ENCODE assay signal across 13 cellular contexts in the genomic region with DNA sequence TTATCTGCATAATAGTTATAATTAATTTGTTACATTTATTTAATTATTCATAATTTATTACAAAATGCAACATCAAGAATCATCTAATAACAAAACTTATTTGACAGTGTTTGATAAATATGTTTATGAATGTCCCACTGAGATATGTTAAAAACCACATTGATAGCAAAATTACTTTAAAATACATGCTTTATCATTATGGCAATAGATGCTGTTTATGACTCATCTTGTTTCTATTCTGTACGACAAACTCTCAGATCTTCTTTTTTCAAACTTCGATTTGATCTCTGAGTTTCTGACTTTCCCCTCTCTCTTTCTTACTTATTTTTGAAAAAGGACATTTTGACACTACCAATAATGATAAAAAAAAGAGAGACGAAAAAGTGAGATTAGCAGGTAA. TPM values are rescaled to one million over a fixed set of nuclear protein-coding genes. Genes with fewer than 3 reads are reported as not detected.
A peak's percentile ranks its signal among the peaks of the same experiment; 100 is the strongest.
DNase-seq lines count a peak whose midpoint lies in the region; ATAC-seq and TF ChIP-seq lines count a peak whose summit lies in the region.
"Had no signal": no experiment of that assay in that cellular context is flagged by ENCODE, and none has a peak within 500 bp of the region (broad histone marks: within the 10 kb centered on the region; RNA-seq: fewer than 3 reads in every experiment).

No MANE protein-coding gene starts in this region.

- peaks cover 41% of the 10 kb centered on the region for H3K4me1 ChIP-seq in OCI-LY3 (ENCODE audit: low read length)

- H3K4me2 ChIP-seq in OCI-LY3 (ENCODE audit: low read length): peak overlapping the region; percentile 63

- no peak overlapping the region for H2AFZ ChIP-seq in OCI-LY3 (ENCODE audit: low read depth, low read length)

- in situ Hi-C loops in G401 (cut with HindIII; ENCODE audit: low sequenced_read_pairs): no loop called here

- peaks cover 31% of the 10 kb centered on the region for H3K36me3 ChIP-seq in OCI-LY3 (replicated peaks; ENCODE audit: low read depth, low read length)

- peak overlapping the region; percentile 65 for H3K9ac ChIP-seq in OCI-LY3 (ENCODE audit: low read length)

- H3K4me3 ChIP-seq in OCI-LY3 (ENCODE audit: low read length): peak overlapping the region; percentile 59

- no peak for TF ChIP-seq CTCF in OCI-LY3 (IDR thresholded peaks at IDR 0.05; ENCODE audit: low read depth, low read length)

- H4K20me1 ChIP-seq in OCI-LY3 (ENCODE audit: insufficient read depth, low read length): no peaks in the 10 kb centered on the region

- DNase-seq in medulla oblongata (ENCODE audit: extremely low spot score) (no peak), G401 (ENCODE audit: low spot score) (no peak), NCI-H748 (lab: John Stamatoyannopoulos, UW; ENCODE audit: unreplicated experiment) (no peak)
- DNase-seq: activated T-cell treated with anti-CD3 and anti-CD28 coated beads, Interleukin-2, amount 50 U/mL, for 72 hours; NCI-H2029 treated with DMSO at 0.1 percent for 48 hours; Right ventricle myocardium superior; stimulated activated naive CD8-positive, alpha-beta T cell treated with anti-CD3 and anti-CD28 coated beads, Interleukin-15, Interleukin-2, amounts not matched to agents 100 U/mL and 50 U/mL, for 24 hours had no signal

- H3K27me3 ChIP-seq in OCI-LY3 (ENCODE audit: low read depth, low read length): no peaks in the 10 kb centered on the region

- peaks cover 30% of the 10 kb centered on the region for H3K9me3 ChIP-seq in OCI-LY3 (ENCODE audit: insufficient read depth, low read length)

- no peaks in the 10 kb centered on the region for H3K79me2 ChIP-seq in OCI-LY3 (ENCODE audit: low read length)

- H3K27ac ChIP-seq in OCI-LY3 (ENCODE audit: low read length): peak overlapping the region; percentile 92
- H3K27ac ChIP-seq: VCaP had no signal

- ATAC-seq in GM18519 (IDR thresholded peaks at IDR 0.05; ENCODE audit: low FRiP score, unreplicated experiment): peak; percentile 62
- ATAC-seq in GM21390 (IDR thresholded peaks at IDR 0.05; ENCODE audit: unreplicated experiment): peak; percentile 64
- peak; percentile 42 for ATAC-seq in HG03060 (IDR thresholded peaks at IDR 0.05; ENCODE audit: low read depth, unreplicated experiment)
- ATAC-seq in SK-N-SH treated with all-trans-retinoic acid at 6 μM for 48 hours: no peak
- ATAC-seq: stimulated activated naive CD8-positive, alpha-beta T cell treated with anti-CD3 and anti-CD28 coated beads, Interleukin-15, Interleukin-2, amounts not matched to agents 100 U/mL and 50 U/mL, for 24 hours had no signal

TF ChIP-seq in SK-N-SH treated with all-trans-retinoic acid at 6 μM for 48 hours, 23 proteins besides CTCF, POLR2A, EP300 and RAD21 (continues in another document):
- no peak for TF ChIP-seq ZC3H10 (CRISPR knock-in tag; IDR thresholded peaks at IDR 0.05)
- TF ChIP-seq ESRRG (CRISPR knock-in tag; IDR thresholded peaks at IDR 0.05): no peak
- no peak for TF ChIP-seq CSDC2 (CRISPR knock-in tag; IDR thresholded peaks at IDR 0.05)
- no peak for TF ChIP-seq ZFP30 (CRISPR knock-in tag; IDR thresholded peaks at IDR 0.05)
- no peak for TF ChIP-seq TOX (CRISPR knock-in tag; IDR thresholded peaks at IDR 0.05; ENCODE audit: borderline replicate concordance)
- no peak for TF ChIP-seq ARNTL (CRISPR knock-in tag; IDR thresholded peaks at IDR 0.05; ENCODE audit: borderline replicate concordance, low read depth)
- TF ChIP-seq BACH2 (CRISPR knock-in tag; IDR thresholded peaks at IDR 0.05; ENCODE audit: borderline replicate concordance): no peak
- no peak for TF ChIP-seq OSR1 (CRISPR knock-in tag; IDR thresholded peaks at IDR 0.05)
- no peak for TF ChIP-seq GLIS3 (CRISPR knock-in tag; IDR thresholded peaks at IDR 0.05)
- TF ChIP-seq PPARA (CRISPR knock-in tag; IDR thresholded peaks at IDR 0.05; ENCODE audit: borderline replicate concordance): no peak
- TF ChIP-seq, protein P1, sequence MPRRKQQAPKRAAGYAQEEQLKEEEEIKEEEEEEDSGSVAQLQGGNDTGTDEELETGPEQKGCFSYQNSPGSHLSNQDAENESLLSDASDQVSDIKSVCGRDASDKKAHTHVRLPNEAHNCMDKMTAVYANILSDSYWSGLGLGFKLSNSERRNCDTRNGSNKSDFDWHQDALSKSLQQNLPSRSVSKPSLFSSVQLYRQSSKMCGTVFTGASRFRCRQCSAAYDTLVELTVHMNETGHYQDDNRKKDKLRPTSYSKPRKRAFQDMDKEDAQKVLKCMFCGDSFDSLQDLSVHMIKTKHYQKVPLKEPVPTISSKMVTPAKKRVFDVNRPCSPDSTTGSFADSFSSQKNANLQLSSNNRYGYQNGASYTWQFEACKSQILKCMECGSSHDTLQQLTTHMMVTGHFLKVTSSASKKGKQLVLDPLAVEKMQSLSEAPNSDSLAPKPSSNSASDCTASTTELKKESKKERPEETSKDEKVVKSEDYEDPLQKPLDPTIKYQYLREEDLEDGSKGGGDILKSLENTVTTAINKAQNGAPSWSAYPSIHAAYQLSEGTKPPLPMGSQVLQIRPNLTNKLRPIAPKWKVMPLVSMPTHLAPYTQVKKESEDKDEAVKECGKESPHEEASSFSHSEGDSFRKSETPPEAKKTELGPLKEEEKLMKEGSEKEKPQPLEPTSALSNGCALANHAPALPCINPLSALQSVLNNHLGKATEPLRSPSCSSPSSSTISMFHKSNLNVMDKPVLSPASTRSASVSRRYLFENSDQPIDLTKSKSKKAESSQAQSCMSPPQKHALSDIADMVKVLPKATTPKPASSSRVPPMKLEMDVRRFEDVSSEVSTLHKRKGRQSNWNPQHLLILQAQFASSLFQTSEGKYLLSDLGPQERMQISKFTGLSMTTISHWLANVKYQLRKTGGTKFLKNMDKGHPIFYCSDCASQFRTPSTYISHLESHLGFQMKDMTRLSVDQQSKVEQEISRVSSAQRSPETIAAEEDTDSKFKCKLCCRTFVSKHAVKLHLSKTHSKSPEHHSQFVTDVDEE (CRISPR knock-in tag; IDR thresholded peaks at IDR 0.05): no peak
- TF ChIP-seq, protein P2, sequence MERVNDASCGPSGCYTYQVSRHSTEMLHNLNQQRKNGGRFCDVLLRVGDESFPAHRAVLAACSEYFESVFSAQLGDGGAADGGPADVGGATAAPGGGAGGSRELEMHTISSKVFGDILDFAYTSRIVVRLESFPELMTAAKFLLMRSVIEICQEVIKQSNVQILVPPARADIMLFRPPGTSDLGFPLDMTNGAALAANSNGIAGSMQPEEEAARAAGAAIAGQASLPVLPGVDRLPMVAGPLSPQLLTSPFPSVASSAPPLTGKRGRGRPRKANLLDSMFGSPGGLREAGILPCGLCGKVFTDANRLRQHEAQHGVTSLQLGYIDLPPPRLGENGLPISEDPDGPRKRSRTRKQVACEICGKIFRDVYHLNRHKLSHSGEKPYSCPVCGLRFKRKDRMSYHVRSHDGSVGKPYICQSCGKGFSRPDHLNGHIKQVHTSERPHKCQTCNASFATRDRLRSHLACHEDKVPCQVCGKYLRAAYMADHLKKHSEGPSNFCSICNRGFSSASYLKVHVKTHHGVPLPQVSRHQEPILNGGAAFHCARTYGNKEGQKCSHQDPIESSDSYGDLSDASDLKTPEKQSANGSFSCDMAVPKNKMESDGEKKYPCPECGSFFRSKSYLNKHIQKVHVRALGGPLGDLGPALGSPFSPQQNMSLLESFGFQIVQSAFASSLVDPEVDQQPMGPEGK (CRISPR knock-in tag; IDR thresholded peaks at IDR 0.05; ENCODE audit: borderline replicate concordance): no peak
- TF ChIP-seq, protein P3, sequence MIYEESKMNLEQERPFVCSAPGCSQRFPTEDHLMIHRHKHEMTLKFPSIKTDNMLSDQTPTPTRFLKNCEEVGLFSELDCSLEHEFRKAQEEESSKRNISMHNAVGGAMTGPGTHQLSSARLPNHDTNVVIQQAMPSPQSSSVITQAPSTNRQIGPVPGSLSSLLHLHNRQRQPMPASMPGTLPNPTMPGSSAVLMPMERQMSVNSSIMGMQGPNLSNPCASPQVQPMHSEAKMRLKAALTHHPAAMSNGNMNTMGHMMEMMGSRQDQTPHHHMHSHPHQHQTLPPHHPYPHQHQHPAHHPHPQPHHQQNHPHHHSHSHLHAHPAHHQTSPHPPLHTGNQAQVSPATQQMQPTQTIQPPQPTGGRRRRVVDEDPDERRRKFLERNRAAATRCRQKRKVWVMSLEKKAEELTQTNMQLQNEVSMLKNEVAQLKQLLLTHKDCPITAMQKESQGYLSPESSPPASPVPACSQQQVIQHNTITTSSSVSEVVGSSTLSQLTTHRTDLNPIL (CRISPR knock-in tag; IDR thresholded peaks at IDR 0.05; ENCODE audit: low read depth): no peak
- no peak for TF ChIP-seq ZNF8 (CRISPR knock-in tag; IDR thresholded peaks at IDR 0.05)
- TF ChIP-seq, protein P4, sequence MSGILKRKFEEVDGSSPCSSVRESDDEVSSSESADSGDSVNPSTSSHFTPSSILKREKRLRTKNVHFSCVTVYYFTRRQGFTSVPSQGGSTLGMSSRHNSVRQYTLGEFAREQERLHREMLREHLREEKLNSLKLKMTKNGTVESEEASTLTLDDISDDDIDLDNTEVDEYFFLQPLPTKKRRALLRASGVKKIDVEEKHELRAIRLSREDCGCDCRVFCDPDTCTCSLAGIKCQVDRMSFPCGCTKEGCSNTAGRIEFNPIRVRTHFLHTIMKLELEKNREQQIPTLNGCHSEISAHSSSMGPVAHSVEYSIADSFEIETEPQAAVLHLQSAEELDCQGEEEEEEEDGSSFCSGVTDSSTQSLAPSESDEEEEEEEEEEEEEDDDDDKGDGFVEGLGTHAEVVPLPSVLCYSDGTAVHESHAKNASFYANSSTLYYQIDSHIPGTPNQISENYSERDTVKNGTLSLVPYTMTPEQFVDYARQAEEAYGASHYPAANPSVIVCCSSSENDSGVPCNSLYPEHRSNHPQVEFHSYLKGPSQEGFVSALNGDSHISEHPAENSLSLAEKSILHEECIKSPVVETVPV (CRISPR knock-in tag; IDR thresholded peaks at IDR 0.05): no peak
- TF ChIP-seq ZNF565 (CRISPR knock-in tag; conservative IDR thresholded peaks at IDR 0.05; ENCODE audit: low read depth): no peak
- TF ChIP-seq RARB (CRISPR knock-in tag; IDR thresholded peaks at IDR 0.05): no peak
- TF ChIP-seq ZFP3 (CRISPR knock-in tag; IDR thresholded peaks at IDR 0.05): no peak
- TF ChIP-seq ISL1 (CRISPR knock-in tag; IDR thresholded peaks at IDR 0.05): no peak

RNA-seq across cellular contexts. Expression of a gene that starts 56.8 kb away (rescaled TPM):
- not detected in 2 replicates for total RNA-seq in G401 (2014; rRNA removed; shearing (Covaris generic))
- total RNA-seq: activated T-cell treated with anti-CD3 and anti-CD28 coated beads, Interleukin-2, amount 50 U/mL, for 72 hours had no signal
